Comparison of ENCODE assay signal across 8 cellular contexts in genomic region chr3:172579753-172580152, GRCh38. TPM values are rescaled to one million over a fixed set of nuclear protein-coding genes. Genes with fewer than 3 reads are reported as not detected.
A peak's percentile ranks its signal among the peaks of the same experiment; 100 is the strongest.
DNase-seq lines count a peak whose midpoint lies in the region; ATAC-seq lines count a peak whose summit lies in the region.
"Not testable (repeated sequence)": the region's sequence is repeated elsewhere in the genome, so short reads cannot be mapped to it uniquely, and the experiment has no call there.
"Had no signal": no experiment of that assay in that cellular context is flagged by ENCODE, and none has a peak within 500 bp of the region (broad histone marks: within the 10 kb centered on the region; RNA-seq: fewer than 3 reads in every experiment).

No MANE protein-coding gene starts in this region.

- not testable (repeated sequence) for DNase-seq in activated CD4-positive, alpha-beta memory T cell treated with anti-CD3 and anti-CD28 coated beads for 36 hours; activated naive CD4-positive, alpha-beta T cell treated with anti-CD3 and anti-CD28 coated beads for 36 hours; left colon; natural killer cell treated with Interleukin-12 subunit alpha and Interleukin-12 subunit beta and Interleukin-15 and Interleukin-18, amount 100 ng/mL, for 72 hours (ENCODE audit: low spot score); stimulated activated naive CD8-positive, alpha-beta T cell treated with anti-CD3 and anti-CD28 coated beads, Interleukin-15, amount 100 ng/mL, for 72 hours

- peak; percentile 65 for ATAC-seq in left colon
- not testable (repeated sequence) for ATAC-seq in natural killer cell treated with Interleukin-12 subunit alpha and Interleukin-12 subunit beta and Interleukin-15 and Interleukin-18, amount 100 ng/mL, for 72 hours; stimulated activated naive CD8-positive, alpha-beta T cell treated with anti-CD3 and anti-CD28 coated beads, Interleukin-15, amount 100 ng/mL, for 72 hours

- peaks cover 71% of the 10 kb centered on the region for H3K4me1 Mint-ChIP-seq in activated CD4-positive, alpha-beta memory T cell treated with anti-CD3 and anti-CD28 coated beads for 36 hours (ENCODE audit: low read depth)
- peaks cover 77% of the 10 kb centered on the region for H3K4me1 Mint-ChIP-seq in activated naive CD4-positive, alpha-beta T cell treated with anti-CD3 and anti-CD28 coated beads for 36 hours (ENCODE audit: low read depth)
- peaks cover 58% of the 10 kb centered on the region for H3K4me1 Mint-ChIP-seq in dendritic cell treated with granulocyte-macrophage colony-stimulating factor and Interleukin-4, amounts not matched to agents 40 ng/mL and 50 ng/mL, for 4 days (ENCODE audit: low read depth)
- peaks cover 85 to 89% of the 10 kb centered on the region in 2 donors for H3K4me1 Mint-ChIP-seq in natural killer cell treated with Interleukin-12 subunit alpha and Interleukin-12 subunit beta and Interleukin-15 and Interleukin-18, amount 100 ng/mL, for 72 hours (ENCODE audit: low read depth in 2 of 2)
- peaks cover 84% of the 10 kb centered on the region for H3K4me1 Mint-ChIP-seq in stimulated activated naive CD8-positive, alpha-beta T cell treated with anti-CD3 and anti-CD28 coated beads, Interleukin-15, amount 100 ng/mL, for 72 hours

- peak overlapping the region; percentile 68 for H3K27ac Mint-ChIP-seq in activated CD4-positive, alpha-beta memory T cell treated with anti-CD3 and anti-CD28 coated beads for 36 hours
- peak overlapping the region; percentile 85 for H3K27ac Mint-ChIP-seq in activated naive CD4-positive, alpha-beta T cell treated with anti-CD3 and anti-CD28 coated beads for 36 hours
- peak overlapping the region; percentile 75 for H3K27ac Mint-ChIP-seq in dendritic cell treated with granulocyte-macrophage colony-stimulating factor and Interleukin-4, amounts not matched to agents 40 ng/mL and 50 ng/mL, for 4 days
- peak overlapping the region; percentile 100 for H3K27ac Mint-ChIP-seq in natural killer cell treated with Interleukin-12 subunit alpha and Interleukin-12 subunit beta and Interleukin-15 and Interleukin-18, amount 100 ng/mL, for 72 hours
- peak overlapping the region in 1 of 2 donors; percentile 96 for H3K27ac Mint-ChIP-seq in stimulated activated naive CD8-positive, alpha-beta T cell treated with anti-CD3 and anti-CD28 coated beads, Interleukin-15, amount 100 ng/mL, for 72 hours

- intact Hi-C loops in activated CD4-positive, alpha-beta memory T cell treated with anti-CD3 and anti-CD28 coated beads for 36 hours (cut with micrococcal nuclease) = loop anchor here (1.0 to 10.0 kb wide), 4 partner anchors 29 to 445 kb away; no protein-coding TSS in a partner anchor
- intact Hi-C loops in activated naive CD4-positive, alpha-beta T cell treated with anti-CD3 and anti-CD28 coated beads for 36 hours (cut with micrococcal nuclease) = loop anchor here (1.0 to 5.0 kb wide), 7 partner anchors 17 to 1332 kb away; partner anchors contain the start of gene TNFSF10
- intact Hi-C loops in dendritic cell treated with granulocyte-macrophage colony-stimulating factor and Interleukin-4, amounts not matched to agents 40 ng/mL and 50 ng/mL, for 4 days (cut with micrococcal nuclease); left colon (cut with DNase I, micrococcal nuclease): not testable (repeated sequence)

- H3K9me3 Mint-ChIP-seq in activated CD4-positive, alpha-beta memory T cell treated with anti-CD3 and anti-CD28 coated beads for 36 hours; activated naive CD4-positive, alpha-beta T cell treated with anti-CD3 and anti-CD28 coated beads for 36 hours; dendritic cell treated with granulocyte-macrophage colony-stimulating factor and Interleukin-4, amounts not matched to agents 40 ng/mL and 50 ng/mL, for 4 days; stimulated activated naive CD8-positive, alpha-beta T cell treated with anti-CD3 and anti-CD28 coated beads, Interleukin-15, amount 100 ng/mL, for 72 hours: not testable (repeated sequence)
- peaks cover 19% of the 10 kb centered on the region for H3K9me3 Mint-ChIP-seq in natural killer cell treated with Interleukin-12 subunit alpha and Interleukin-12 subunit beta and Interleukin-15 and Interleukin-18, amount 100 ng/mL, for 72 hours

- H3K27ac ChIP-seq in KOPT-K1 (ENCODE audit: low read depth, low read length, poor library complexity, severe bottlenecking) = peak overlapping the region; percentile 94

- not testable (repeated sequence) for H3K27me3 Mint-ChIP-seq in activated CD4-positive, alpha-beta memory T cell treated with anti-CD3 and anti-CD28 coated beads for 36 hours; activated naive CD4-positive, alpha-beta T cell treated with anti-CD3 and anti-CD28 coated beads for 36 hours (ENCODE audit: low read depth); dendritic cell treated with granulocyte-macrophage colony-stimulating factor and Interleukin-4, amounts not matched to agents 40 ng/mL and 50 ng/mL, for 4 days; natural killer cell treated with Interleukin-12 subunit alpha and Interleukin-12 subunit beta and Interleukin-15 and Interleukin-18, amount 100 ng/mL, for 72 hours; stimulated activated naive CD8-positive, alpha-beta T cell treated with anti-CD3 and anti-CD28 coated beads, Interleukin-15, amount 100 ng/mL, for 72 hours

- POLR2A ChIA-PET in activated CD4-positive, alpha-beta memory T cell treated with anti-CD3 and anti-CD28 coated beads for 36 hours (lab: Charles Lee) = interaction anchor here (0.6 to 1.8 kb wide), 2 partner anchors 12 to 60 kb away, joined by 5 to 7 read pairs; no protein-coding TSS in a partner anchor

- not testable (repeated sequence) for H3K4me3 Mint-ChIP-seq in activated CD4-positive, alpha-beta memory T cell treated with anti-CD3 and anti-CD28 coated beads for 36 hours; activated naive CD4-positive, alpha-beta T cell treated with anti-CD3 and anti-CD28 coated beads for 36 hours; dendritic cell treated with granulocyte-macrophage colony-stimulating factor and Interleukin-4, amounts not matched to agents 40 ng/mL and 50 ng/mL, for 4 days
- peak overlapping the region; percentile 89 for H3K4me3 Mint-ChIP-seq in natural killer cell treated with Interleukin-12 subunit alpha and Interleukin-12 subunit beta and Interleukin-15 and Interleukin-18, amount 100 ng/mL, for 72 hours
- H3K4me3 Mint-ChIP-seq in stimulated activated naive CD8-positive, alpha-beta T cell treated with anti-CD3 and anti-CD28 coated beads, Interleukin-15, amount 100 ng/mL, for 72 hours = peak overlapping the region; percentile 66 to 69

- peaks cover 12% of the 10 kb centered on the region for H3K9me3 ChIP-seq in KOPT-K1 (ENCODE audit: insufficient read depth, low read length, poor library complexity, severe bottlenecking)

- not testable (repeated sequence) for H3K36me3 Mint-ChIP-seq in activated CD4-positive, alpha-beta memory T cell treated with anti-CD3 and anti-CD28 coated beads for 36 hours; activated naive CD4-positive, alpha-beta T cell treated with anti-CD3 and anti-CD28 coated beads for 36 hours (ENCODE audit: low read depth); dendritic cell treated with granulocyte-macrophage colony-stimulating factor and Interleukin-4, amounts not matched to agents 40 ng/mL and 50 ng/mL, for 4 days (ENCODE audit: low read depth)
- H3K36me3 Mint-ChIP-seq in natural killer cell treated with Interleukin-12 subunit alpha and Interleukin-12 subunit beta and Interleukin-15 and Interleukin-18, amount 100 ng/mL, for 72 hours = peaks cover 34% of the 10 kb centered on the region

- not testable (repeated sequence) for H3K36me3 ChIP-seq in KOPT-K1 (ENCODE audit: insufficient read depth, low read length)

- CTCF ChIA-PET in activated CD4-positive, alpha-beta memory T cell treated with anti-CD3 and anti-CD28 coated beads for 36 hours (lab: Charles Lee) = interaction anchor here (1.6 to 3.0 kb wide), 2 partner anchors 16 to 17 kb away, joined by 4 to 11 read pairs; no protein-coding TSS in a partner anchor
- CTCF ChIA-PET in activated naive CD4-positive, alpha-beta T cell treated with anti-CD3 and anti-CD28 coated beads for 36 hours (lab: Charles Lee) = interaction anchor here (7.2 kb wide), 1 partner anchor 15 kb away, joined by 47 read pairs; no protein-coding TSS in a partner anchor

RNA-seq across cellular contexts. Expression of gene TNFSF10, which starts 56.5 kb away (rescaled TPM):
- 10 to 100 TPM; 30.1 to 31.8 TPM for total RNA-seq in activated CD4-positive, alpha-beta memory T cell treated with anti-CD3 and anti-CD28 coated beads for 36 hours
- total RNA-seq in activated naive CD4-positive, alpha-beta T cell treated with anti-CD3 and anti-CD28 coated beads for 36 hours = 10 to 100 TPM; 31.8 to 32.7 TPM
- 100 to 1,000 TPM in 1 of 2 donors, 10 to 100 TPM in 1; 94.2 to 136 TPM for total RNA-seq in left colon
- total RNA-seq in natural killer cell treated with Interleukin-12 subunit alpha and Interleukin-12 subunit beta and Interleukin-15 and Interleukin-18, amount 100 ng/mL, for 72 hours = 100 to 1,000 TPM; 111 to 321 TPM
- total RNA-seq: H1 had no signal
